In the genomic region with DNA sequence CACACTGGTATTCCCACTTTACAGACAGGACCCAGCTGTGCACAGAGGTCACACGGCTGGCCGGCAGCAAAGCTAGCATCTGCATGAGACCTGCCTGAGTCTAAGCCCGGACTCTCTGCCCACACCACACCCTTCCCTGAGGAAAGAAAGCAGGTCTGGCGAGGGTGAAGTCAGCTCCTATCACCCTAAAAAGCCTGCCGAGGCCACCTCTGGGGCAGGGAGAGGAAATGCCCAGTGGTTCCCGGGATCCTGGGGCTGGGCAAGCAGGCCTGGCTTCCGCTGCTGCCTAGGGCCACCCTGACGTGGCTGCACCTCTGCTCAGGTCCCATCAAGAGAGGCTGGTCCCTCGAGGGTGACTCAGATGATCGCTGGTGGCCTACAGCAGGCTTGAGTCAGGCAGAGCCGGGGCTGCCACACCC, we compare ENCODE assay signal across 24 cellular contexts. TPM values are rescaled to one million over a fixed set of nuclear protein-coding genes. Genes with fewer than 3 reads are reported as not detected.
DNase-seq lines count a peak whose midpoint lies in the region; ATAC-seq, FAIRE-seq and TF ChIP-seq lines count a peak whose summit lies in the region.
"Had no signal": no experiment of that assay in that cellular context is flagged by ENCODE, and none has a peak within 500 bp of the region (broad histone marks: within the 10 kb centered on the region; RNA-seq: fewer than 3 reads in every experiment).

No MANE protein-coding gene starts in this region.

- DNase-seq in GM23248 (peak; percentile 6), PC-3 (peak; percentile 94), H1 (ENCODE audit: low read depth in 1 of 2, low spot score in 2 of 2) (no peak), trophoblast cell (peak; percentile 99), BE2C (no peak), osteocyte (ENCODE audit: extremely low spot score, unreplicated experiment) (no peak), G401 (ENCODE audit: low spot score) (no peak), GF-D8 (lab: John Stamatoyannopoulos, UW) (no peak)
- DNase-seq: activated CD4-positive, alpha-beta T cell treated with anti-CD3 and anti-CD28 coated beads for 1 hour; activated naive CD4-positive, alpha-beta T cell treated with anti-CD3 and anti-CD28 coated beads, Interleukin-2, amount 50 U/mL, for 16 hours; activated T-cell treated with anti-CD3 and anti-CD28 coated beads, Interleukin-2, amount 50 U/mL, for 48 hours; anterior cingulate cortex; midbrain; MM.1S; NCI-H1694; NCI-H2227 treated with DMSO at 0.1 percent for 48 hours; NCI-H82; stimulated activated CD4-positive, alpha-beta T cell treated with anti-CD3 and anti-CD28 coated beads, Interleukin-4, amount 100 ng/mL, for 1 hour; stimulated activated naive CD8-positive, alpha-beta T cell treated with anti-CD3 and anti-CD28 coated beads, Interleukin-15, amount 100 ng/mL, for 72 hours had no signal

- H3F3A ChIP-seq in GM23248 (ENCODE audit: insufficient read depth), result no peaks in the 10 kb centered on the region
- H3F3A ChIP-seq in PC-3 (ENCODE audit: low read length, unreplicated experiment), result no peaks in the 10 kb centered on the region

- H3K18ac ChIP-seq in H1 (ENCODE audit: extremely low read depth, low read length) (no peak overlapping the region), trophoblast cell (ENCODE audit: low read length) (no peak overlapping the region)

- no peak for TF ChIP-seq RAD21 in H1 (IDR thresholded peaks at IDR 0.05 in 1 of 2, conservative IDR thresholded peaks at IDR 0.05 in 1 of 2; ENCODE audit: low read depth in 2 of 2, low read length in 2 of 2)

- no peak overlapping the region for H3K4ac ChIP-seq in H1 (replicated peaks; ENCODE audit: insufficient read length, low read depth, low read length)
- no peak overlapping the region for H3K4ac ChIP-seq in trophoblast cell (ENCODE audit: low read depth, low read length)

- H3K4me3 ChIP-seq in GM23248, result no peak overlapping the region
- no peak overlapping the region for H3K4me3 ChIP-seq in PC-3 (ENCODE audit: low read length)
- no peak overlapping the region for H3K4me3 ChIP-seq in H1 (ENCODE audit: extremely low read depth in 1 of 4, insufficient read depth in 2 of 4, low read depth in 3 of 4, low read length in 4 of 4)
- H3K4me3 ChIP-seq in trophoblast cell (ENCODE audit: low read depth, low read length), result no peak overlapping the region
- no peak overlapping the region for H3K4me3 ChIP-seq in BE2C (ENCODE audit: low read depth, low read length)
- H3K4me3 ChIP-seq: skin epidermis had no signal

- no peaks in the 10 kb centered on the region for H3K36me3 Mint-ChIP-seq in osteocyte (ENCODE audit: unreplicated experiment)
- H3K36me3 Mint-ChIP-seq: natural killer cell treated with Interleukin-12 subunit alpha and Interleukin-12 subunit beta and Interleukin-15 and Interleukin-18, amount 100 ng/mL, for 72 hours; type B pancreatic cell had no signal

- no peak overlapping the region for H3K9ac ChIP-seq in GM23248
- H3K9ac ChIP-seq in PC-3 (ENCODE audit: low read length), result peak overlapping the region; percentile 51
- H3K9ac ChIP-seq in H1 (replicated peaks in 1 of 4; ENCODE audit: extremely low read depth in 1 of 4, low read depth in 3 of 4, low read length in 3 of 4), result no peak overlapping the region
- no peak overlapping the region for H3K9ac ChIP-seq in trophoblast cell (ENCODE audit: low read length)

- H2AFZ ChIP-seq in GM23248 (no peak overlapping the region), PC-3 (ENCODE audit: low read length) (peak overlapping the region; percentile 16; the same call in 1 of the 2 replicates), H1 (ENCODE audit: low read length) (no peak overlapping the region), trophoblast cell (ENCODE audit: insufficient read depth, low read length, poor library complexity) (no peak overlapping the region)

- peaks cover 5% of the 10 kb centered on the region for H3K4me1 Mint-ChIP-seq in osteocyte (ENCODE audit: unreplicated experiment)

- H3K23ac ChIP-seq in H1 (ENCODE audit: insufficient read length), result no peak overlapping the region
- H3K23ac ChIP-seq in trophoblast cell (ENCODE audit: low read length), result no peak overlapping the region

- no peak overlapping the region for H3K4me3 Mint-ChIP-seq in osteocyte (ENCODE audit: unreplicated experiment)
- H3K4me3 Mint-ChIP-seq: natural killer cell treated with Interleukin-12 subunit alpha and Interleukin-12 subunit beta and Interleukin-15 and Interleukin-18, amount 100 ng/mL, for 72 hours; stimulated activated naive CD8-positive, alpha-beta T cell treated with anti-CD3 and anti-CD28 coated beads, Interleukin-15, amount 100 ng/mL, for 72 hours; type B pancreatic cell had no signal

- no peaks in the 10 kb centered on the region for H4K20me1 ChIP-seq in GM23248 (ENCODE audit: insufficient read depth)
- no peaks in the 10 kb centered on the region for H4K20me1 ChIP-seq in PC-3 (ENCODE audit: low read length)
- no peaks in the 10 kb centered on the region for H4K20me1 ChIP-seq in H1 (replicated peaks in 1 of 2; ENCODE audit: control insufficient read depth in 1 of 2, insufficient read depth in 2 of 2, low read length in 2 of 2)

- H3K27ac ChIP-seq in GM23248, result no peak overlapping the region
- peak overlapping the region; percentile 92 for H3K27ac ChIP-seq in PC-3 (ENCODE audit: low read length)
- no peak overlapping the region for H3K27ac ChIP-seq in H1 (ENCODE audit: low read depth, low read length)
- no peak overlapping the region for H3K27ac ChIP-seq in trophoblast cell (ENCODE audit: low read depth, low read length)
- H3K27ac ChIP-seq: skin epidermis had no signal

- H3K27me3 ChIP-seq in GM23248 (replicated peaks; ENCODE audit: insufficient read depth) (peaks cover 25% of the 10 kb centered on the region), PC-3 (ENCODE audit: low read length) (no peaks in the 10 kb centered on the region), H1 (replicated peaks in 1 of 4; ENCODE audit: control insufficient read depth in 3 of 4, extremely low read depth in 1 of 4, insufficient read depth in 3 of 4, low read length in 3 of 4) (peaks cover 0 to 2% (median under 1%) of the 10 kb centered on the region in 4 experiments; a peak in 4 of 7 replicates), trophoblast cell (ENCODE audit: insufficient read depth, low read length) (peaks cover 2% of the 10 kb centered on the region), BE2C (no peaks in the 10 kb centered on the region)

- no peak for FAIRE-seq in H1 (lab: Jason Lieb, UNC)

- H3K9me2 ChIP-seq in GM23248 (ENCODE audit: insufficient read depth), result no peaks in the 10 kb centered on the region
- H3K9me2 ChIP-seq in PC-3 (replicated peaks; ENCODE audit: low read length), result no peaks in the 10 kb centered on the region

- no peak overlapping the region for H3K27ac Mint-ChIP-seq in osteocyte (ENCODE audit: unreplicated experiment)
- H3K27ac Mint-ChIP-seq: natural killer cell treated with Interleukin-12 subunit alpha and Interleukin-12 subunit beta and Interleukin-15 and Interleukin-18, amount 100 ng/mL, for 72 hours; stimulated activated naive CD8-positive, alpha-beta T cell treated with anti-CD3 and anti-CD28 coated beads, Interleukin-15, amount 100 ng/mL, for 72 hours; type B pancreatic cell had no signal

- BruUV-seq in PC-3 (replicated peaks; lab: Mats Ljungman, UMichigan), result no TSS peak

- TF ChIP-seq POLR2A in H1 (IDR thresholded peaks at IDR 0.05; ENCODE audit: control extremely low read depth in 1 of 2, low read depth in 2 of 2, low read length in 2 of 2), result no peak

- H3K4me2 ChIP-seq in GM23248 (ENCODE audit: unreplicated experiment), result no peak overlapping the region
- peak overlapping the region; percentile 50 for H3K4me2 ChIP-seq in PC-3 (ENCODE audit: low read length)
- no peak overlapping the region for H3K4me2 ChIP-seq in H1 (ENCODE audit: insufficient read depth in 1 of 2, low read depth in 2 of 2, low read length in 2 of 2)
- H3K4me2 ChIP-seq in trophoblast cell (ENCODE audit: low read length), result peak overlapping the region; percentile 14

- H4K12ac ChIP-seq in trophoblast cell (ENCODE audit: low read depth, low read length), result no peak overlapping the region

- TF ChIP-seq CTCF in PC-3 (conservative IDR thresholded peaks at IDR 0.05; ENCODE audit: low read depth, low read length) (no peak), H1 (IDR thresholded peaks at IDR 0.05; ENCODE audit: control extremely low read depth in 1 of 3, insufficient read depth in 1 of 3, low read depth in 1 of 3, low read length in 3 of 3) (no peak), BE2C (IDR thresholded peaks at IDR 0.05; ENCODE audit: low read depth, low read length) (no peak), osteocyte (IDR thresholded peaks at IDR 0.05) (no peak)

- no peaks in the 10 kb centered on the region for H3K79me1 ChIP-seq in H1 (ENCODE audit: low read depth, low read length)
- H3K79me1 ChIP-seq in trophoblast cell (ENCODE audit: low read length), result peaks cover 2% of the 10 kb centered on the region

- H2BK20ac ChIP-seq in H1 (ENCODE audit: low read length), result no peak overlapping the region

- peak overlapping the region; percentile 48; the same call in 1 of the 2 replicates for H2BK15ac ChIP-seq in H1 (ENCODE audit: low read length)

- H3K9me3 ChIP-seq in GM23248 (ENCODE audit: low read depth) (no peaks in the 10 kb centered on the region), PC-3 (ENCODE audit: low read length) (no peaks in the 10 kb centered on the region), H1 (ENCODE audit: insufficient read depth in 2 of 2, low read depth in 1 of 2, low read length in 1 of 2) (no peaks in the 10 kb centered on the region), trophoblast cell (ENCODE audit: insufficient read depth, low read depth, low read length) (peaks cover 7% of the 10 kb centered on the region), BE2C (no peaks in the 10 kb centered on the region)

- H4K5ac ChIP-seq in H1 (ENCODE audit: insufficient read length, low read depth, low read length), result no peak overlapping the region

- no peaks in the 10 kb centered on the region for H3K9me3 Mint-ChIP-seq in osteocyte (ENCODE audit: unreplicated experiment)
- H3K9me3 Mint-ChIP-seq: natural killer cell treated with Interleukin-12 subunit alpha and Interleukin-12 subunit beta and Interleukin-15 and Interleukin-18, amount 100 ng/mL, for 72 hours; stimulated activated naive CD8-positive, alpha-beta T cell treated with anti-CD3 and anti-CD28 coated beads, Interleukin-15, amount 100 ng/mL, for 72 hours; type B pancreatic cell had no signal

- H3K27me3 Mint-ChIP-seq in osteocyte (ENCODE audit: unreplicated experiment), result peaks cover 21% of the 10 kb centered on the region

- CTCF ChIA-PET in PC-3 (lab: Charles Lee) (no interaction called here), H1 (lab: Charles Lee; ENCODE audit: partially characterized antibody) (interaction anchor here (0.6 to 3.0 kb wide), 3 partner anchors 29 to 409 kb away, joined by 3 to 11 read pairs (median 3); no protein-coding TSS in a partner anchor)

- no peak for TF ChIP-seq EP300 in H1 (IDR thresholded peaks at IDR 0.05; ENCODE audit: borderline replicate concordance in 1 of 2, low read depth in 2 of 2, low read length in 2 of 2)

- no peaks in the 10 kb centered on the region for H3K36me3 ChIP-seq in GM23248 (ENCODE audit: low read depth)
- no peaks in the 10 kb centered on the region for H3K36me3 ChIP-seq in PC-3 (ENCODE audit: low read depth, low read length)
- no peaks in the 10 kb centered on the region for H3K36me3 ChIP-seq in H1 (ENCODE audit: control insufficient read depth in 2 of 4, insufficient read depth in 4 of 4, low read length in 3 of 4)
- no peaks in the 10 kb centered on the region for H3K36me3 ChIP-seq in trophoblast cell (ENCODE audit: control insufficient read depth in 1 of 2, insufficient read depth in 2 of 2, low read length in 2 of 2)
- H3K36me3 ChIP-seq in BE2C, result no peaks in the 10 kb centered on the region

- H3K56ac ChIP-seq in H1 (replicated peaks; ENCODE audit: insufficient read length, low read depth, low read length), result no peak overlapping the region

- H4K91ac ChIP-seq in H1 (replicated peaks; ENCODE audit: insufficient read length, low read length) (peak overlapping the region; percentile 25), trophoblast cell (ENCODE audit: low read depth, low read length) (no peak overlapping the region)

- peaks cover 5% of the 10 kb centered on the region for H3K23me2 ChIP-seq in H1 (ENCODE audit: low read depth, low read length)

- POLR2A ChIA-PET in PC-3 (lab: Charles Lee; ENCODE audit: unreplicated experiment) (interaction anchor here (0.5 to 0.6 kb wide), 3 partner anchors 375 to 861 kb away, joined by 3 to 4 read pairs (median 3); partner anchors contain the start of gene CDC42), H1 (lab: Charles Lee; ENCODE audit: partially characterized antibody) (interaction anchor here (0.9 to 1.4 kb wide), 2 partner anchors 13 to 25 kb away, joined by 3 to 4 read pairs; no protein-coding TSS in a partner anchor)

- peak; percentile 88 for ATAC-seq in PC-3
- ATAC-seq: natural killer cell treated with Interleukin-12 subunit alpha and Interleukin-12 subunit beta and Interleukin-15 and Interleukin-18, amount 100 ng/mL, for 72 hours; stimulated activated naive CD8-positive, alpha-beta T cell treated with anti-CD3 and anti-CD28 coated beads, Interleukin-15, amount 100 ng/mL, for 72 hours had no signal

- H2AK5ac ChIP-seq in H1 (ENCODE audit: low read depth, low read length), result no peak overlapping the region
- no peak overlapping the region for H2AK5ac ChIP-seq in trophoblast cell (ENCODE audit: low read length)

- intact Hi-C loops in PC-3 (cut with micrococcal nuclease), result no loop called here

- H4K8ac ChIP-seq in H1 (ENCODE audit: extremely low read depth, insufficient read depth, low read length) (peak overlapping the region; percentile 72), trophoblast cell (ENCODE audit: low read depth, low read length) (no peak overlapping the region)

- no peaks in the 10 kb centered on the region for H3K79me2 ChIP-seq in GM23248 (ENCODE audit: insufficient read depth)
- H3K79me2 ChIP-seq in PC-3 (ENCODE audit: low read length), result no peaks in the 10 kb centered on the region
- H3K79me2 ChIP-seq in H1 (ENCODE audit: control insufficient read depth in 1 of 2, insufficient read depth in 2 of 2, low read length in 2 of 2), result no peaks in the 10 kb centered on the region
- H3K79me2 ChIP-seq in trophoblast cell (ENCODE audit: control insufficient read depth, insufficient read depth, low read length, poor library complexity), result no peaks in the 10 kb centered on the region

- WGBS in GM23248 (ENCODE audit: low coverage in 1 of 2, low lambda C conversion rate in 2 of 2, missing lambda C conversion rate in 2 of 2), 2 experiments, result 72 to 78% methylated on average over 11 of the region's 11 CpGs
- WGBS in H1 (ENCODE audit: extremely low coverage in 1 of 2, insufficient coverage in 1 of 2, insufficient read length in 1 of 2, insufficient replicate concordance in 2 of 2, low coverage in 1 of 2, low lambda C conversion rate in 2 of 2, missing lambda C conversion rate in 1 of 2), 2 experiments, result 88% methylated on average over 10 of the region's 11 CpGs; no CpG with 5 or more reads in 1 of the 2 experiments
- no CpG with 5 or more reads among the region's 11 CpGs for WGBS in trophoblast cell (ENCODE audit: extremely low coverage, insufficient coverage, insufficient read length)

- 0 out of 2 replicates have a peak overlapping the region, but pooled peaks have one; percentile 52 for H2BK5ac ChIP-seq in H1 (ENCODE audit: low read depth, low read length)
- H2BK5ac ChIP-seq in trophoblast cell (ENCODE audit: low read depth, low read length, poor library complexity), result no peak overlapping the region

- H2BK12ac ChIP-seq in H1 (ENCODE audit: low read depth, low read length) (0 out of 2 replicates have a peak overlapping the region, but pooled peaks have one; percentile 43), trophoblast cell (ENCODE audit: low read length) (no peak overlapping the region)

- H3K4me1 ChIP-seq in GM23248 (ENCODE audit: insufficient read depth), result no peaks in the 10 kb centered on the region
- H3K4me1 ChIP-seq in PC-3 (ENCODE audit: insufficient read depth, low read length), result peaks cover 39% of the 10 kb centered on the region
- peaks cover 5 to 25% (median 13%) of the 10 kb centered on the region in 4 experiments for H3K4me1 ChIP-seq in H1 (replicated peaks in 1 of 4; ENCODE audit: control insufficient read depth in 3 of 4, insufficient read depth in 4 of 4, low read length in 3 of 4)
- H3K4me1 ChIP-seq in trophoblast cell (ENCODE audit: control insufficient read depth in 1 of 2, insufficient read depth in 2 of 2, low read length in 2 of 2), result peaks cover 25 to 26% of the 10 kb centered on the region in 2 experiments
- H3K4me1 ChIP-seq in BE2C, result peaks cover 13% of the 10 kb centered on the region

- in situ Hi-C loops in GM23248 (cut with MboI), result no loop called here
- in situ Hi-C loops in G401 (cut with HindIII; ENCODE audit: low sequenced_read_pairs), result no loop called here

- H3K14ac ChIP-seq in H1 (ENCODE audit: insufficient read length) (no peak overlapping the region), trophoblast cell (ENCODE audit: low read length) (no peak overlapping the region)

- H2BK120ac ChIP-seq in H1 (replicated peaks; ENCODE audit: low read depth, low read length) (no peak overlapping the region), trophoblast cell (ENCODE audit: insufficient read depth, low read length, poor library complexity) (no peak overlapping the region)

RNA-seq across cellular contexts. Expression of gene RAP1GAP, which starts 42.2 kb away (rescaled TPM):
- total RNA-seq in GM23248 (2014; rRNA removed; shearing (Covaris generic)), result 0.97 TPM in 1 of 2 replicates, not detected in the other
- polyA plus RNA-seq in GM23248 (2016; fragmentation: Nextera tagmentation; extraction: Ambion mirVana) (0.41 and 0.67 TPM in 2 replicates), H1 (2011; rRNA removed) (8.4 and 9.9 TPM in 2 replicates)
- total RNA-seq in PC-3 (2014; rRNA removed) (12.1 and 12.3 TPM in 2 replicates), osteocyte (3.5 and 3.8 TPM in 2 replicates)
- 7.8 and 8.4 TPM in 2 replicates for total RNA-seq in H1 (2021; fragmentation: NEBNext Ultra II Directional; extraction: Animal tissue kit (Norgen Biotek cat#: 25700))
- 8.0 TPM for polyA plus RNA-seq in H1 (2011; cell fraction: cytosol; rRNA removed)
- 26.1 TPM for polyA plus RNA-seq in H1 (2011; cell fraction: nucleus; rRNA removed)
- 6.9 to 9.7 TPM (median 8.3 TPM) in 4 replicates for polyA plus RNA-seq in H1 (2012, experiment 1 of 2)
- polyA plus RNA-seq in H1 (2012, experiment 2 of 2), result 7.0 TPM
- polyA plus RNA-seq in H1 (2013, experiment 1 of 2), result 5.6 TPM
- polyA plus RNA-seq in H1 (2013, experiment 2 of 2), result 6.1 TPM
- polyA minus RNA-seq in H1 (2011; rRNA and poly(A)+ RNA removed), result 7.7 and 11.9 TPM in 2 replicates
- 4.9 TPM for polyA minus RNA-seq in H1 (2011; cell fraction: cytosol; rRNA and poly(A)+ RNA removed)
- polyA minus RNA-seq in H1 (2011; cell fraction: nucleus; rRNA and poly(A)+ RNA removed), result 6.0 TPM
- 2.7 and 3.0 TPM in 2 replicates for polyA plus RNA-seq in trophoblast cell (2013)
- polyA plus RNA-seq in BE2C (2012; ENCODE audit: insufficient read depth, insufficient read length, low read depth), result 7.0 TPM
- total RNA-seq in G401 (2014; rRNA removed; shearing (Covaris generic)), result 3.7 and 4.8 TPM in 2 replicates
- total RNA-seq: glomerular endothelial cell, OCI-LY7 had no signal

Comparison
In these comparisons a context has a peak if more than half of its experiments do, and no peak if none do; other contexts are left out.
1. DNase-seq: peak in GM23248 (single experiment), PC-3 (single experiment) and trophoblast cell (2 of 2); none in H1 (0 of 2), BE2C (single experiment), osteocyte (single experiment), G401 (single experiment) and GF-D8 (single experiment).
2. H3K4me2 ChIP-seq: peak in PC-3 (single experiment) and trophoblast cell (single experiment); none in GM23248 (single experiment) and H1 (0 of 2).